19 cellular contexts compared by ENCODE assay signal in the genomic region with DNA sequence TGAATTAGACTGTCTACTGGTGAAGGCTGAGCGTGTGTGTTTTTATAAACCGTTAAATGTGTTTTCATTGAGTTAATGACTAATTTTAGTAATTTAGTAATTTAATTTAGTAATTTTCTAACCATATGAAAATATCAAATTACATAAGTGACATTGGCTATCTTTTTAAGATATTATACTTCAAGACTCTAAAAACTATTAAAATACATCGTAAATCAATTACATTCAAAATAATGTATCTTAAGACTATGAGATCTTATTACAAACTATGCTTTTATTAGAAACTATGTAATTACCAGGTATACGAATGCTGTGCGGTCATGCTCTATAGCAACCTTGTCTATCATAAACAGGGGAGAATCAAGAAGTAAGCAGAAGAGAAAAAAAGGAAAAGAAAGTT.
"Had no signal": no experiment of that assay in that cellular context is flagged by ENCODE, and none has a peak within 500 bp of the region (broad histone marks: within the 10 kb centered on the region; RNA-seq: fewer than 3 reads in every experiment).

No MANE protein-coding gene starts in this region.

- H3K9me3 ChIP-seq: MG63, SK-N-SH had no signal

- H3K4me2 ChIP-seq: SK-N-SH had no signal

- H3K4me3 ChIP-seq: MG63 had no signal

- H3K27ac ChIP-seq: RWPE1 had no signal

- H3K27me3 ChIP-seq: MG63 had no signal

- DNase-seq: Karpas-422, KG1, MG63, NCI-H1092, NCI-H1105 treated with DMSO at 0.1 percent for 48 hours, NCI-H1417 treated with DMSO at 0.1 percent for 48 hours, NCI-H146, NCI-H1694 treated with DMSO at 0.1 percent for 48 hours, NCI-H1930, NCI-H2081, NCI-H2107, NCI-H2227 treated with DMSO at 0.1 percent for 48 hours, NCI-H524, NCI-H526 treated with DMSO at 0.1 percent for 48 hours, NCI-H774, SHP77, SK-N-SH, SW 1271 had no signal

- H3K36me3 ChIP-seq: MG63 had no signal

- H3K9ac ChIP-seq: SK-N-SH had no signal
